Comparison of ENCODE assay signal across 8 cellular contexts in the genomic region with DNA sequence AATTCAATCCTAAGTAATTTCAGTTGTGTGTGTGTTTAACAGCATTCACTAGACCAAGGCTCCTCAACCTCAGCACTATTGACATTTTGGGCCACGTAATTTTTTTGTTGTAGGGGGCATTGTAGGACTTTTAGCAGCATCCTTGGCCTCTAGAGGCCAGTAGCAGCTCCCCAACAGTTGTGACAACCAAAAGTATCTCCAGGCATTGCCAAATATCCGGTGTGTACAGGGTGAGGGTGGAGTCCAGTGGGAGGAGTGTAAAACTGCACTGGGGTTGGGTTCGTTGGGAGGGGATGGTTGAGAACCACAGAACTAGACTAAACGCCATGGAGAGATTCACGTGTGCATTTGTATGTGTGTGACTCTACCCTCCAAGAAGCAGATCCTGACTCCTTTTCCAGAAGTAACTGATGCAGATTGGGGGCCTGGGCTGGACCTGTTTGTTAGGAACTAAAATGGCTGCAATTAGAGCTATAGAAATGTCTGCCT. TPM values are rescaled to one million over a fixed set of nuclear protein-coding genes. Genes with fewer than 3 reads are reported as not detected.
A peak's percentile ranks its signal among the peaks of the same experiment; 100 is the strongest.
DNase-seq lines count a peak whose midpoint lies in the region; ATAC-seq and TF ChIP-seq lines count a peak whose summit lies in the region.

No MANE protein-coding gene starts in this region.

- ATAC-seq in HG02763 (IDR thresholded peaks at IDR 0.05; ENCODE audit: unreplicated experiment): peak; percentile 60
- peak in 1 of 2 donors; percentile 81 for ATAC-seq in left cardiac atrium
- ATAC-seq in stimulated activated naive CD8-positive, alpha-beta T cell treated with anti-CD3 and anti-CD28 coated beads, Interleukin-15, Interleukin-2, amounts not matched to agents 100 U/mL and 50 U/mL, for 24 hours: peak; percentile 95

- H3K4me3 ChIP-seq in OCI-LY1 (ENCODE audit: low read depth, low read length, poor library complexity, severe bottlenecking): no peak overlapping the region

- no peaks in the 10 kb centered on the region for H3K79me2 ChIP-seq in OCI-LY1 (ENCODE audit: insufficient read depth, low read length)

- no peak overlapping the region for H2AFZ ChIP-seq in OCI-LY1 (ENCODE audit: low read length)

- peaks cover 30% of the 10 kb centered on the region for H3K4me1 Mint-ChIP-seq in activated T-cell treated with anti-CD3 and anti-CD28 coated beads, Interleukin-2, amount 50 U/mL, for 24 hours (ENCODE audit: low read depth)

- no peaks in the 10 kb centered on the region for H3K27me3 Mint-ChIP-seq in activated T-cell treated with anti-CD3 and anti-CD28 coated beads, Interleukin-2, amount 50 U/mL, for 24 hours

- no peaks in the 10 kb centered on the region for H3K36me3 ChIP-seq in OCI-LY1 (ENCODE audit: insufficient read depth, low read length)

- peak; percentile 49; the same call in 1 of the 2 replicates for TF ChIP-seq CTCF in OCI-LY1 (IDR thresholded peaks at IDR 0.05; ENCODE audit: low read length)

- no peaks in the 10 kb centered on the region for H3K9me3 ChIP-seq in OCI-LY1 (ENCODE audit: low read length)

- DNase-seq in NCI-H146 (lab: John Stamatoyannopoulos, UW): peak; percentile 40
- DNase-seq in NCI-H146 treated with DMSO at 0.1 percent for 48 hours (lab: John Stamatoyannopoulos, UW; ENCODE audit: unreplicated experiment): no peak
- peak; percentile 40 for DNase-seq in activated T-cell treated with anti-CD3 and anti-CD28 coated beads, Interleukin-2, amount 50 U/mL, for 24 hours
- peak; percentile 28 for DNase-seq in left cardiac atrium
- DNase-seq in stimulated activated naive CD8-positive, alpha-beta T cell treated with anti-CD3 and anti-CD28 coated beads, Interleukin-15, Interleukin-2, amounts not matched to agents 100 U/mL and 50 U/mL, for 24 hours: peak; percentile 47
- DNase-seq in hippocampal formation (lab: John Stamatoyannopoulos, UW): no peak

- no peaks in the 10 kb centered on the region for H3K36me3 Mint-ChIP-seq in activated T-cell treated with anti-CD3 and anti-CD28 coated beads, Interleukin-2, amount 50 U/mL, for 24 hours (ENCODE audit: low read depth)

- no peaks in the 10 kb centered on the region for H3K27me3 ChIP-seq in OCI-LY1 (ENCODE audit: insufficient read depth, low read length)

- no peaks in the 10 kb centered on the region for H3F3A ChIP-seq in OCI-LY1 (ENCODE audit: insufficient read depth, low read length)

- H3K9ac ChIP-seq in OCI-LY1 (ENCODE audit: low read length): no peak overlapping the region

- no peaks in the 10 kb centered on the region for H3K9me3 Mint-ChIP-seq in activated T-cell treated with anti-CD3 and anti-CD28 coated beads, Interleukin-2, amount 50 U/mL, for 24 hours

- peak overlapping the region; percentile 3 for H3K27ac Mint-ChIP-seq in activated T-cell treated with anti-CD3 and anti-CD28 coated beads, Interleukin-2, amount 50 U/mL, for 24 hours

- intact Hi-C loops in left cardiac atrium (cut with DNase I): no loop called here

- no peaks in the 10 kb centered on the region for H4K20me1 ChIP-seq in OCI-LY1 (ENCODE audit: insufficient read depth, low read length)

- no peak overlapping the region for H3K4me2 ChIP-seq in OCI-LY1 (ENCODE audit: low read length)

- H3K4me3 Mint-ChIP-seq in activated T-cell treated with anti-CD3 and anti-CD28 coated beads, Interleukin-2, amount 50 U/mL, for 24 hours: peak overlapping the region; percentile 6

- H3K4me1 ChIP-seq in OCI-LY1 (ENCODE audit: insufficient read depth, low read length, severe bottlenecking): peaks cover 14% of the 10 kb centered on the region

- no peaks in the 10 kb centered on the region for H3K9me2 ChIP-seq in OCI-LY1 (ENCODE audit: low read depth, low read length)

- H3K27ac ChIP-seq in OCI-LY1 (ENCODE audit: low read depth, low read length, poor library complexity, severe bottlenecking): no peak overlapping the region

RNA-seq across cellular contexts. Expression of gene PHF21A, which starts 5.9 kb away (rescaled TPM):
- 10 to 100 TPM; 39.7 to 40.4 TPM for total RNA-seq in left cardiac atrium

Comparison
In these comparisons a context has a peak if more than half of its experiments do, and no peak if none do; other contexts are left out.
1. DNase-seq: peak in NCI-H146 (single experiment), activated T-cell treated with anti-CD3 and anti-CD28 coated beads, Interleukin-2, amount 50 U/mL, for 24 hours (single experiment), left cardiac atrium (single experiment) and stimulated activated naive CD8-positive, alpha-beta T cell treated with anti-CD3 and anti-CD28 coated beads, Interleukin-15, Interleukin-2, amounts not matched to agents 100 U/mL and 50 U/mL, for 24 hours (single experiment); none in NCI-H146 treated with DMSO at 0.1 percent for 48 hours (single experiment) and hippocampal formation (0 of 2).